ENCODE assay signal across 8 cellular contexts in the genomic region with DNA sequence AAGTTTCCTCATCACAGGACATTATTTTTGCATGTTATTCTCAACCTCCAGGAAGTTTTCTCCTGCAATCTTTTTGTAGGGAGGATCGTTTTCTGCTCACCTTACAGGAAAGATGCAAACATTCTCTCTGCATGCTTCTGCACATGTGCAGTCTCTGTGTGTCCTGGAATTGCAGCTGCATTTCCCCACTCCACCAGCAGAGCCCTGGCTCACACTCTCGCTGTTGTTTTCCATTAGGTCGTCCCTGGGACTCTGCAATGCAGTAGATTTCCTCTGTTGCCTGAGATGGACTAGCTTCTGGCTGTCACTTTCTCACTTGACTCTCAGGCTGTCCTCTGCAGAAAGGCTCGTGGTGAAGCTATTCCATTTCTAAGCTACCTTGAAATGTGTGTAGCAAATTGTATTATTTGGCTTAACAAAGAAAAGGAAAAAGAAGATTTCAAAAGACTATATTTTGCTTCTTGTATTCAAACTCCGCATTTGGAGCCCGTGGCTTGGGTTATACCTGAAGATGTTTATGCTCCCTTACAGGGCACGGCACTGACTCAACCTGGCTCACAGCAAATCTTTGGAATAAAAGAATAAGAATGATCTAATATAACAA.
DNase-seq lines count a peak whose midpoint lies in the region; ATAC-seq and TF ChIP-seq lines count a peak whose summit lies in the region.

No MANE protein-coding gene starts in this region.

- H3K4me3 Mint-ChIP-seq in effector memory CD8-positive, alpha-beta T cell, result no peak overlapping the region

- no peak for TF ChIP-seq POLR2A in heart left ventricle (IDR thresholded peaks at IDR 0.05)

- H3K27ac ChIP-seq in SJCRH30 (no peak overlapping the region), heart left ventricle (no peak overlapping the region)

- peak; percentile 61 for TF ChIP-seq CTCF in AG10803 (conservative IDR thresholded peaks at IDR 0.05; ENCODE audit: low read length)
- TF ChIP-seq CTCF in heart left ventricle (IDR thresholded peaks at IDR 0.05), result peak; percentile 14 to 56 (median 42)

- intact Hi-C loops in heart left ventricle (cut with DNase I), result no loop called here

- H3K27ac Mint-ChIP-seq in effector memory CD8-positive, alpha-beta T cell, result no peak overlapping the region

- H3K4me1 ChIP-seq in SJCRH30, result peaks cover under 1% of the 10 kb centered on the region; the same call in 1 of the 2 replicates
- no peaks in the 10 kb centered on the region for H3K4me1 ChIP-seq in heart left ventricle

- 36 to 47% (median 43%) methylated on average over 7 of the region's 7 CpGs for WGBS in heart left ventricle, 4 donors

- peak; percentile 13 for DNase-seq in AG10803 (ENCODE audit: low read depth)
- DNase-seq in SJCRH30, result peak; percentile 38 to 63
- DNase-seq in heart left ventricle, result no peak
- peak; percentile 24 for DNase-seq in smooth muscle cell of the brain vasculature (ENCODE audit: low read depth, low spot score)
- DNase-seq in effector memory CD8-positive, alpha-beta T cell, result no peak
- DNase-seq in NCI-H1105 treated with DMSO at 0.1 percent for 48 hours (lab: John Stamatoyannopoulos, UW), result no peak

- no peaks in the 10 kb centered on the region for H3K36me3 Mint-ChIP-seq in effector memory CD8-positive, alpha-beta T cell (ENCODE audit: insufficient read depth)

- no peaks in the 10 kb centered on the region; the same call in 1 of the 2 replicates for H3K9me3 ChIP-seq in SJCRH30 (replicated peaks)
- H3K9me3 ChIP-seq in heart left ventricle, result no peaks in the 10 kb centered on the region

- H3K36me3 ChIP-seq in SJCRH30 (no peaks in the 10 kb centered on the region), heart left ventricle (no peaks in the 10 kb centered on the region)

- no peaks in the 10 kb centered on the region for H3K4me1 Mint-ChIP-seq in effector memory CD8-positive, alpha-beta T cell (ENCODE audit: low read depth in 2 of 2)

- ATAC-seq in GM18873 (IDR thresholded peaks at IDR 0.05; ENCODE audit: low FRiP score, unreplicated experiment) (peak; percentile 81), HG03103 (IDR thresholded peaks at IDR 0.05; ENCODE audit: low read depth, unreplicated experiment) (peak; percentile 87), heart left ventricle (peak in 3 of 4 donors; percentile 72 to 87 (median 79))
- no peak for ATAC-seq in effector memory CD8-positive, alpha-beta T cell (replicated peaks)

- H3K9me3 Mint-ChIP-seq in effector memory CD8-positive, alpha-beta T cell, result peaks cover 10 to 36% of the 10 kb centered on the region in 2 donors

- H3K4me3 ChIP-seq in AG10803 (ENCODE audit: low read length) (no peak overlapping the region), SJCRH30 (no peak overlapping the region), heart left ventricle (no peak overlapping the region)

- no peaks in the 10 kb centered on the region for H3K27me3 Mint-ChIP-seq in effector memory CD8-positive, alpha-beta T cell

- no peaks in the 10 kb centered on the region for H3K27me3 ChIP-seq in SJCRH30
- peaks cover 0 to 4% (median 0%) of the 10 kb centered on the region in 9 donors for H3K27me3 ChIP-seq in heart left ventricle

Comparison
In these comparisons a context has a peak if more than half of its experiments do, and no peak if none do; other contexts are left out.
1. DNase-seq: peak in AG10803 (single experiment), SJCRH30 (2 of 2) and smooth muscle cell of the brain vasculature (single experiment); none in heart left ventricle (0 of 5), effector memory CD8-positive, alpha-beta T cell (0 of 3) and NCI-H1105 treated with DMSO at 0.1 percent for 48 hours (single experiment).